1 cellular context compared by ENCODE assay signal in genomic region chr7:987909-988308, GRCh38.
TF ChIP-seq lines count a peak whose summit lies in the region.

No MANE protein-coding gene starts in this region.

TF ChIP-seq in HCT116, 20 proteins besides CTCF, POLR2A, EP300 and RAD21 (continued from another document):
- TF ChIP-seq SP1 (IDR thresholded peaks at IDR 0.05; ENCODE audit: low read depth), result no peak
- TF ChIP-seq ZBTB33 (IDR thresholded peaks at IDR 0.05; ENCODE audit: extremely low read depth, insufficient replicate concordance, low read length), result no peak
- TF ChIP-seq EZH2 (IDR thresholded peaks at IDR 0.05), result no peak
- TF ChIP-seq FOSL1 (IDR thresholded peaks at IDR 0.05; ENCODE audit: low read depth), result no peak
- no peak for TF ChIP-seq CBX3 (IDR thresholded peaks at IDR 0.05; ENCODE audit: low read depth)
- no peak for TF ChIP-seq MAX (IDR thresholded peaks at IDR 0.05)
- no peak for TF ChIP-seq CEBPB (IDR thresholded peaks at IDR 0.05; ENCODE audit: low read depth)
- TF ChIP-seq SIN3A (IDR thresholded peaks at IDR 0.05; ENCODE audit: low read depth), result no peak
- no peak for TF ChIP-seq YY1 (IDR thresholded peaks at IDR 0.05; ENCODE audit: extremely low read depth, insufficient replicate concordance, low read depth, low read length)
- TF ChIP-seq ELF1 (IDR thresholded peaks at IDR 0.05; ENCODE audit: borderline replicate concordance, low read depth), result no peak
TF ChIP-seq in HCT116: peak in this region for 0.
